In genomic region chr19:7871530-7872305, GRCh38 we compare ENCODE assay signal across 8 cellular contexts. TPM values are rescaled to one million over a fixed set of nuclear protein-coding genes. Genes with fewer than 3 reads are reported as not detected.
DNase-seq lines count a peak whose midpoint lies in the region; ATAC-seq and TF ChIP-seq lines count a peak whose summit lies in the region.

No MANE protein-coding gene starts in this region.

- no peak for TF ChIP-seq CTCF in neural cell (IDR thresholded peaks at IDR 0.05; ENCODE audit: poor library complexity, severe bottlenecking)

- intact Hi-C loops in activated T-helper 2 cell treated with anti-CD3 and anti-CD28 coated beads, Interferon-gamma antibody, Interleukin-2, Interleukin-4, amounts not matched to agents 10 μg/mL and 5 μg/mL and 100 μg/mL, durations not matched to agents 14 hours and 24 hours and 36 hours (cut with micrococcal nuclease) = no loop called here

- H3K27me3 ChIP-seq in HUES48 (ENCODE audit: control insufficient read depth, insufficient read depth, low read length) (peaks cover 19% of the 10 kb centered on the region), neural cell (ENCODE audit: insufficient read depth, low read depth, low read length) (no peaks in the 10 kb centered on the region)

- H3K4me1 Mint-ChIP-seq in activated T-helper 2 cell treated with anti-CD3 and anti-CD28 coated beads, Interferon-gamma antibody, Interleukin-2, Interleukin-4, amounts not matched to agents 10 μg/mL and 5 μg/mL and 100 μg/mL, durations not matched to agents 14 hours and 24 hours and 36 hours (ENCODE audit: low read depth) = peaks cover 14% of the 10 kb centered on the region

- no peaks in the 10 kb centered on the region for H4K20me1 ChIP-seq in neural cell (ENCODE audit: insufficient read depth)

- H3K36me3 Mint-ChIP-seq in activated T-helper 2 cell treated with anti-CD3 and anti-CD28 coated beads, Interferon-gamma antibody, Interleukin-2, Interleukin-4, amounts not matched to agents 10 μg/mL and 5 μg/mL and 100 μg/mL, durations not matched to agents 14 hours and 24 hours and 36 hours (ENCODE audit: low read depth) = no peaks in the 10 kb centered on the region

- no peak for ATAC-seq in stimulated activated naive CD8-positive, alpha-beta T cell treated with anti-CD3 and anti-CD28 coated beads, Interleukin-15, Interleukin-2, amounts not matched to agents 100 U/mL and 50 U/mL, for 24 hours
- ATAC-seq in HG02884 (IDR thresholded peaks at IDR 0.05; ENCODE audit: unreplicated experiment) = no peak

- DNase-seq in CD1c-positive myeloid dendritic cell (ENCODE audit: extremely low spot score) (peak; percentile 84), SHP77 (lab: John Stamatoyannopoulos, UW) (peak; percentile 69 to 73), fibroblast of peridontal ligament (ENCODE audit: extremely low read depth) (peak; percentile 93)
- DNase-seq in activated T-helper 2 cell treated with anti-CD3 and anti-CD28 coated beads, Interferon-gamma antibody, Interleukin-2, Interleukin-4, amounts not matched to agents 10 μg/mL and 5 μg/mL and 100 μg/mL, durations not matched to agents 14 hours and 24 hours and 36 hours (ENCODE audit: low spot score) = peak; percentile 71
- peak; percentile 91 for DNase-seq in stimulated activated naive CD8-positive, alpha-beta T cell treated with anti-CD3 and anti-CD28 coated beads, Interleukin-15, Interleukin-2, amounts not matched to agents 100 U/mL and 50 U/mL, for 24 hours

- no peak for TF ChIP-seq EP300 in neural cell (conservative IDR thresholded peaks at IDR 0.05; ENCODE audit: poor library complexity, severe bottlenecking)

- H3K79me2 ChIP-seq in neural cell (replicated peaks; ENCODE audit: insufficient read depth, low read length) = peaks cover 13% of the 10 kb centered on the region

- no peak for TF ChIP-seq RAD21 in neural cell (conservative IDR thresholded peaks at IDR 0.05)

- peaks cover 45% of the 10 kb centered on the region for H3K27me3 Mint-ChIP-seq in activated T-helper 2 cell treated with anti-CD3 and anti-CD28 coated beads, Interferon-gamma antibody, Interleukin-2, Interleukin-4, amounts not matched to agents 10 μg/mL and 5 μg/mL and 100 μg/mL, durations not matched to agents 14 hours and 24 hours and 36 hours (ENCODE audit: low read depth)

- H3K4me3 Mint-ChIP-seq in activated T-helper 2 cell treated with anti-CD3 and anti-CD28 coated beads, Interferon-gamma antibody, Interleukin-2, Interleukin-4, amounts not matched to agents 10 μg/mL and 5 μg/mL and 100 μg/mL, durations not matched to agents 14 hours and 24 hours and 36 hours (ENCODE audit: low read depth) = peak overlapping the region; percentile 59

- H2AFZ ChIP-seq in neural cell (ENCODE audit: low read depth, low read length) = no peak overlapping the region

- H3K4me1 ChIP-seq in HUES48 (ENCODE audit: control insufficient read depth, insufficient read depth, low read length) = peaks cover 10% of the 10 kb centered on the region; the same call in 1 of the 2 replicates

- H3K9me3 ChIP-seq in HUES48 (ENCODE audit: control insufficient read depth, insufficient read depth, low read length) (no peaks in the 10 kb centered on the region), neural cell (ENCODE audit: low read length) (no peaks in the 10 kb centered on the region)

- H3K36me3 ChIP-seq in HUES48 (ENCODE audit: control insufficient read depth, insufficient read depth, low read length) = no peaks in the 10 kb centered on the region
- H3K36me3 ChIP-seq in neural cell (ENCODE audit: insufficient read depth, low read length) = no peaks in the 10 kb centered on the region

- peaks cover 6% of the 10 kb centered on the region for H3F3A ChIP-seq in neural cell (ENCODE audit: insufficient read depth, low read length, poor library complexity, severe bottlenecking)

- peak overlapping the region; percentile 82 for H3K27ac ChIP-seq in HUES48 (ENCODE audit: low read depth, low read length)
- peak overlapping the region; percentile 16 for H3K27ac ChIP-seq in neural cell (ENCODE audit: low read length)

- H3K4me2 ChIP-seq in neural cell (ENCODE audit: low read length) = no peak overlapping the region

- H3K9ac ChIP-seq in HUES48 (ENCODE audit: low read depth, low read length) (no peak overlapping the region), neural cell (ENCODE audit: low read length) (no peak overlapping the region)

- H3K27ac Mint-ChIP-seq in activated T-helper 2 cell treated with anti-CD3 and anti-CD28 coated beads, Interferon-gamma antibody, Interleukin-2, Interleukin-4, amounts not matched to agents 10 μg/mL and 5 μg/mL and 100 μg/mL, durations not matched to agents 14 hours and 24 hours and 36 hours = no peak overlapping the region

- H3K9me3 Mint-ChIP-seq in activated T-helper 2 cell treated with anti-CD3 and anti-CD28 coated beads, Interferon-gamma antibody, Interleukin-2, Interleukin-4, amounts not matched to agents 10 μg/mL and 5 μg/mL and 100 μg/mL, durations not matched to agents 14 hours and 24 hours and 36 hours = no peaks in the 10 kb centered on the region

- peak overlapping the region; percentile 40; the same call in 1 of the 2 replicates for H3K4me3 ChIP-seq in HUES48 (ENCODE audit: low read depth, low read length)
- peak overlapping the region; percentile 92 for H3K4me3 ChIP-seq in neural cell (ENCODE audit: low read length)

- H3K9me2 ChIP-seq in neural cell (ENCODE audit: insufficient read depth, low read length) = no peaks in the 10 kb centered on the region

TF ChIP-seq in neural cell, 6 proteins besides CTCF, POLR2A, EP300 and RAD21:
- TF ChIP-seq MXI1 (conservative IDR thresholded peaks at IDR 0.05; ENCODE audit: poor library complexity, severe bottlenecking) (no peak), TAF1 (IDR thresholded peaks at IDR 0.05; ENCODE audit: low read depth) (no peak), EZH2 (IDR thresholded peaks at IDR 0.05; ENCODE audit: borderline replicate concordance, insufficient read depth, low read length, poor library complexity, severe bottlenecking) (no peak), SMC3 (conservative IDR thresholded peaks at IDR 0.05; ENCODE audit: poor library complexity) (no peak), POLR2AphosphoS5 (IDR thresholded peaks at IDR 0.05) (no peak)
- TF ChIP-seq, protein P1, sequence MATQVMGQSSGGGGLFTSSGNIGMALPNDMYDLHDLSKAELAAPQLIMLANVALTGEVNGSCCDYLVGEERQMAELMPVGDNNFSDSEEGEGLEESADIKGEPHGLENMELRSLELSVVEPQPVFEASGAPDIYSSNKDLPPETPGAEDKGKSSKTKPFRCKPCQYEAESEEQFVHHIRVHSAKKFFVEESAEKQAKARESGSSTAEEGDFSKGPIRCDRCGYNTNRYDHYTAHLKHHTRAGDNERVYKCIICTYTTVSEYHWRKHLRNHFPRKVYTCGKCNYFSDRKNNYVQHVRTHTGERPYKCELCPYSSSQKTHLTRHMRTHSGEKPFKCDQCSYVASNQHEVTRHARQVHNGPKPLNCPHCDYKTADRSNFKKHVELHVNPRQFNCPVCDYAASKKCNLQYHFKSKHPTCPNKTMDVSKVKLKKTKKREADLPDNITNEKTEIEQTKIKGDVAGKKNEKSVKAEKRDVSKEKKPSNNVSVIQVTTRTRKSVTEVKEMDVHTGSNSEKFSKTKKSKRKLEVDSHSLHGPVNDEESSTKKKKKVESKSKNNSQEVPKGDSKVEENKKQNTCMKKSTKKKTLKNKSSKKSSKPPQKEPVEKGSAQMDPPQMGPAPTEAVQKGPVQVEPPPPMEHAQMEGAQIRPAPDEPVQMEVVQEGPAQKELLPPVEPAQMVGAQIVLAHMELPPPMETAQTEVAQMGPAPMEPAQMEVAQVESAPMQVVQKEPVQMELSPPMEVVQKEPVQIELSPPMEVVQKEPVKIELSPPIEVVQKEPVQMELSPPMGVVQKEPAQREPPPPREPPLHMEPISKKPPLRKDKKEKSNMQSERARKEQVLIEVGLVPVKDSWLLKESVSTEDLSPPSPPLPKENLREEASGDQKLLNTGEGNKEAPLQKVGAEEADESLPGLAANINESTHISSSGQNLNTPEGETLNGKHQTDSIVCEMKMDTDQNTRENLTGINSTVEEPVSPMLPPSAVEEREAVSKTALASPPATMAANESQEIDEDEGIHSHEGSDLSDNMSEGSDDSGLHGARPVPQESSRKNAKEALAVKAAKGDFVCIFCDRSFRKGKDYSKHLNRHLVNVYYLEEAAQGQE (IDR thresholded peaks at IDR 0.05; ENCODE audit: borderline replicate concordance) = no peak
TF ChIP-seq in neural cell: peak in this region for 0.

RNA-seq across cellular contexts. Expression of gene PRR36, which starts 2.5 kb away (rescaled TPM):
- total RNA-seq in activated T-helper 2 cell treated with anti-CD3 and anti-CD28 coated beads, Interferon-gamma antibody, Interleukin-2, Interleukin-4, amounts not matched to agents 10 μg/mL and 5 μg/mL and 100 μg/mL, durations not matched to agents 14 hours and 24 hours and 36 hours = 0.05 TPM in 1 of 2 replicates, not detected in the other
- polyA plus RNA-seq in neural cell = 2.5 and 2.7 TPM in 2 replicates
- polyA minus RNA-seq in neural cell = 5.4 and 6.6 TPM in 2 replicates

RNA-seq across cellular contexts. Expression of gene LRRC8E, which starts 16.6 kb away (rescaled TPM):
- total RNA-seq in activated T-helper 2 cell treated with anti-CD3 and anti-CD28 coated beads, Interferon-gamma antibody, Interleukin-2, Interleukin-4, amounts not matched to agents 10 μg/mL and 5 μg/mL and 100 μg/mL, durations not matched to agents 14 hours and 24 hours and 36 hours = not detected in 2 replicates
- not detected in 2 replicates for polyA plus RNA-seq in neural cell
- polyA minus RNA-seq in neural cell = not detected in 2 replicates

RNA-seq across cellular contexts. Expression of gene MAP2K7, which starts 32.0 kb away (rescaled TPM):
- total RNA-seq in activated T-helper 2 cell treated with anti-CD3 and anti-CD28 coated beads, Interferon-gamma antibody, Interleukin-2, Interleukin-4, amounts not matched to agents 10 μg/mL and 5 μg/mL and 100 μg/mL, durations not matched to agents 14 hours and 24 hours and 36 hours = 43.0 and 44.6 TPM in 2 replicates
- polyA plus RNA-seq in neural cell = 9.2 and 13.4 TPM in 2 replicates
- polyA minus RNA-seq in neural cell = 9.7 and 10.3 TPM in 2 replicates

RNA-seq across cellular contexts. Expression of gene EVI5L, which starts 41.7 kb away (rescaled TPM):
- total RNA-seq in activated T-helper 2 cell treated with anti-CD3 and anti-CD28 coated beads, Interferon-gamma antibody, Interleukin-2, Interleukin-4, amounts not matched to agents 10 μg/mL and 5 μg/mL and 100 μg/mL, durations not matched to agents 14 hours and 24 hours and 36 hours = 3.8 and 4.5 TPM in 2 replicates
- 50.6 and 65.1 TPM in 2 replicates for polyA plus RNA-seq in neural cell
- polyA minus RNA-seq in neural cell = 57.8 and 70.4 TPM in 2 replicates

RNA-seq across cellular contexts. Expression of gene TGFBR3L, which starts 42.9 kb away (rescaled TPM):
- total RNA-seq in activated T-helper 2 cell treated with anti-CD3 and anti-CD28 coated beads, Interferon-gamma antibody, Interleukin-2, Interleukin-4, amounts not matched to agents 10 μg/mL and 5 μg/mL and 100 μg/mL, durations not matched to agents 14 hours and 24 hours and 36 hours = 6.3 TPM in 2 replicates
- polyA plus RNA-seq in neural cell = not detected in 2 replicates
- polyA minus RNA-seq in neural cell = not detected in 2 replicates
